ENCODE assay signal across 1 cellular context in the genomic region with DNA sequence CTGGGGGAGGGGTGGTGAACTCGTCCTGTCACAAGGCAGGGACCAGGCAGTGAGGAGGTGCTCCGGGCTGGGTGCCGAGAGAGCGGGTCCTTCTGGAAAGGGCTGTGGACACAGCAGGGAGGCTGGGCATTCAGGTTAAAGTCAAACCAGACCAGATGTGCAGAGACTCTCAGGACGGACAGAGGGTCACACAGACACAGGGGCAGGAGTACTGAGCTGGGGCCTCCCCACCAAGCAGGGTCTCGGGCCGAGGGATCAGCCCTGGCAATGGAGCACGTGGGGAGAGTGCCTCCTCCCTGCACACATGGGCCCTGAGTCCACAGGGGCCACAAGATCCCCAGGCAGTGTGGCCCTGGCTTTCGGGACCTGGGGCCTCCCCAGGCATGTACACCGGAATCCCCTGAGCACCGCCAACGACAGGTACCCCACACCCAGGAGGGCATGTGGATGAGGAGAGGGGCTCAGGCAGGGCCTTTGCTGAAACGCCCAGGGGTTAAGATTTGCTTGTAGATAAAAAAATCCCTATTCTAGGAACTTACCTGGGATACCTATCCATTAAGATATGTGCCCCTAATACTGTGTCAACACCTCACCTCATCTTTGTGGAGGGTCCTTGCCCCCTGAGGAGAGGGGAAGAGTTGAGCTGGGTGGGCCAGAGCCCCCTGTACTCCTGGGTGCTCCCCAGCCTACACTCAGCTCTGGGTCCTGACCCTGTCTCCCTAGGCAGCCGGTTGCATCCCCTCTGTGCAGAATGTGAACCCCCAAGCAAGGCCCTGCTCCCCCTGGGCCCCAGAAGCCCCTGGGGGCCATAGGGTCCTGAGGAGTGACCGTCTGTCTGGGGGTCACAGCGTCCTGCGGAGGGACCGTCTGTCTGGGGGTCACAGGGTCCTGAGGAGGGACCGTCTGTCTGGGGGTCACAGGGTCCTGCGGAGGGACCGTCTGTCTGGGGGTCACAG.
TF ChIP-seq lines count a peak whose summit lies in the region.

No MANE protein-coding gene starts in this region.

TF ChIP-seq in HepG2, 621 proteins besides CTCF, POLR2A, EP300 and RAD21:
- TF ChIP-seq, protein P1, sequence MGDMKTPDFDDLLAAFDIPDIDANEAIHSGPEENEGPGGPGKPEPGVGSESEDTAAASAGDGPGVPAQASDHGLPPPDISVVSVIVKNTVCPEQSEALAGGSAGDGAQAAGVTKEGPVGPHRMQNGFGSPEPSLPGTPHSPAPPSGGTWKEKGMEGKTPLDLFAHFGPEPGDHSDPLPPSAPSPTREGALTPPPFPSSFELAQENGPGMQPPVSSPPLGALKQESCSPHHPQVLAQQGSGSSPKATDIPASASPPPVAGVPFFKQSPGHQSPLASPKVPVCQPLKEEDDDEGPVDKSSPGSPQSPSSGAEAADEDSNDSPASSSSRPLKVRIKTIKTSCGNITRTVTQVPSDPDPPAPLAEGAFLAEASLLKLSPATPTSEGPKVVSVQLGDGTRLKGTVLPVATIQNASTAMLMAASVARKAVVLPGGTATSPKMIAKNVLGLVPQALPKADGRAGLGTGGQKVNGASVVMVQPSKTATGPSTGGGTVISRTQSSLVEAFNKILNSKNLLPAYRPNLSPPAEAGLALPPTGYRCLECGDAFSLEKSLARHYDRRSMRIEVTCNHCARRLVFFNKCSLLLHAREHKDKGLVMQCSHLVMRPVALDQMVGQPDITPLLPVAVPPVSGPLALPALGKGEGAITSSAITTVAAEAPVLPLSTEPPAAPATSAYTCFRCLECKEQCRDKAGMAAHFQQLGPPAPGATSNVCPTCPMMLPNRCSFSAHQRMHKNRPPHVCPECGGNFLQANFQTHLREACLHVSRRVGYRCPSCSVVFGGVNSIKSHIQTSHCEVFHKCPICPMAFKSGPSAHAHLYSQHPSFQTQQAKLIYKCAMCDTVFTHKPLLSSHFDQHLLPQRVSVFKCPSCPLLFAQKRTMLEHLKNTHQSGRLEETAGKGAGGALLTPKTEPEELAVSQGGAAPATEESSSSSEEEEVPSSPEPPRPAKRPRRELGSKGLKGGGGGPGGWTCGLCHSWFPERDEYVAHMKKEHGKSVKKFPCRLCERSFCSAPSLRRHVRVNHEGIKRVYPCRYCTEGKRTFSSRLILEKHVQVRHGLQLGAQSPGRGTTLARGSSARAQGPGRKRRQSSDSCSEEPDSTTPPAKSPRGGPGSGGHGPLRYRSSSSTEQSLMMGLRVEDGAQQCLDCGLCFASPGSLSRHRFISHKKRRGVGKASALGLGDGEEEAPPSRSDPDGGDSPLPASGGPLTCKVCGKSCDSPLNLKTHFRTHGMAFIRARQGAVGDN (CRISPR knock-in tag; IDR thresholded peaks at IDR 0.05): peak; percentile 53
- TF ChIP-seq TEAD3 (CRISPR knock-in tag; optimal IDR thresholded peaks at IDR 0.05; ENCODE audit: borderline replicate concordance) (peak; percentile 18), GABPB1 (CRISPR knock-in tag; IDR thresholded peaks at IDR 0.05) (0 out of 2 replicates have a peak, but pooled peaks have one; percentile 15), ZNF788 (CRISPR knock-in tag; IDR thresholded peaks at IDR 0.05; ENCODE audit: borderline replicate concordance) (peak; percentile 32; the same call in 1 of the 2 replicates)
- TF ChIP-seq, protein P2, sequence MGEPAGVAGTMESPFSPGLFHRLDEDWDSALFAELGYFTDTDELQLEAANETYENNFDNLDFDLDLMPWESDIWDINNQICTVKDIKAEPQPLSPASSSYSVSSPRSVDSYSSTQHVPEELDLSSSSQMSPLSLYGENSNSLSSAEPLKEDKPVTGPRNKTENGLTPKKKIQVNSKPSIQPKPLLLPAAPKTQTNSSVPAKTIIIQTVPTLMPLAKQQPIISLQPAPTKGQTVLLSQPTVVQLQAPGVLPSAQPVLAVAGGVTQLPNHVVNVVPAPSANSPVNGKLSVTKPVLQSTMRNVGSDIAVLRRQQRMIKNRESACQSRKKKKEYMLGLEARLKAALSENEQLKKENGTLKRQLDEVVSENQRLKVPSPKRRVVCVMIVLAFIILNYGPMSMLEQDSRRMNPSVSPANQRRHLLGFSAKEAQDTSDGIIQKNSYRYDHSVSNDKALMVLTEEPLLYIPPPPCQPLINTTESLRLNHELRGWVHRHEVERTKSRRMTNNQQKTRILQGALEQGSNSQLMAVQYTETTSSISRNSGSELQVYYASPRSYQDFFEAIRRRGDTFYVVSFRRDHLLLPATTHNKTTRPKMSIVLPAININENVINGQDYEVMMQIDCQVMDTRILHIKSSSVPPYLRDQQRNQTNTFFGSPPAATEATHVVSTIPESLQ (CRISPR knock-in tag; conservative IDR thresholded peaks at IDR 0.05): no peak
TF ChIP-seq in HepG2: peak in this region for 4.
